Comparison of ENCODE assay signal across 10 cellular contexts in genomic region chr19:10226376-10227214, GRCh38. TPM values are rescaled to one million over a fixed set of nuclear protein-coding genes. Genes with fewer than 3 reads are reported as not detected.
A peak's percentile ranks its signal among the peaks of the same experiment; 100 is the strongest.
DNase-seq lines count a peak whose midpoint lies in the region; ATAC-seq and TF ChIP-seq lines count a peak whose summit lies in the region.
"Had no signal": no experiment of that assay in that cellular context is flagged by ENCODE, and none has a peak within 500 bp of the region (broad histone marks: within the 10 kb centered on the region; RNA-seq: fewer than 3 reads in every experiment).

No MANE protein-coding gene starts in this region.

- peak overlapping the region; percentile 9 for H3K4me3 ChIP-seq in fibroblast of mammary gland (ENCODE audit: control insufficient read depth, low read depth, low read length)

- DNase-seq in Right ventricle myocardium inferior (ENCODE audit: missing footprints) (peak; percentile 90), cardiac septum (ENCODE audit: low spot score) (no peak), fibroblast of mammary gland (ENCODE audit: low read depth) (peak; percentile 99), nucleus accumbens (lab: John Stamatoyannopoulos, UW) (peak in 38 of 56 donors; percentile 19 to 79 (median 51)), Kasumi-1 (lab: John Stamatoyannopoulos, UW) (no peak)
- no peak for DNase-seq in stimulated activated naive B cell treated with anti-CD40 and anti-IgM and Interleukin-4, amounts not matched to agents 10 μg/mL and 1 μg/mL and 100 μg/mL, for 72 hours
- DNase-seq: activated effector memory CD4-positive, alpha-beta T cell treated with Interleukin-2 at 50 U/mL for 16 hours; NCI-H1092 treated with DMSO at 0.1 percent for 48 hours had no signal

- no peak for TF ChIP-seq CTCF in fibroblast of mammary gland (conservative IDR thresholded peaks at IDR 0.05; ENCODE audit: control insufficient read depth, insufficient read depth, low read depth, low read length)

- intact Hi-C loops in Right ventricle myocardium inferior (cut with DNase I), result no loop called here
- intact Hi-C loops in cardiac septum (cut with DNase I), result loop anchor here (5.0 kb wide), 1 partner anchor 34 kb away; the partner anchor contains the start of gene DNMT1

- ATAC-seq in Right ventricle myocardium inferior, result peak; percentile 80
- no peak for ATAC-seq in stimulated activated naive B cell treated with anti-CD40 and anti-IgM and Interleukin-4, amounts not matched to agents 10 μg/mL and 1 μg/mL and 100 μg/mL, for 72 hours (replicated peaks)
- ATAC-seq in HG03442 (IDR thresholded peaks at IDR 0.05; ENCODE audit: unreplicated experiment), result no peak
- no peak for ATAC-seq in HG02970 (IDR thresholded peaks at IDR 0.05; ENCODE audit: low FRiP score, unreplicated experiment)

- no peak overlapping the region for H3K4me3 Mint-ChIP-seq in stimulated activated naive B cell treated with anti-CD40 and anti-IgM and Interleukin-4, amounts not matched to agents 10 μg/mL and 1 μg/mL and 100 μg/mL, for 72 hours

- no peak overlapping the region for H3K27ac Mint-ChIP-seq in stimulated activated naive B cell treated with anti-CD40 and anti-IgM and Interleukin-4, amounts not matched to agents 10 μg/mL and 1 μg/mL and 100 μg/mL, for 72 hours

- H3K4me1 Mint-ChIP-seq in stimulated activated naive B cell treated with anti-CD40 and anti-IgM and Interleukin-4, amounts not matched to agents 10 μg/mL and 1 μg/mL and 100 μg/mL, for 72 hours, result peaks cover 16 to 38% of the 10 kb centered on the region in 2 donors

- no peaks in the 10 kb centered on the region for H3K9me3 Mint-ChIP-seq in stimulated activated naive B cell treated with anti-CD40 and anti-IgM and Interleukin-4, amounts not matched to agents 10 μg/mL and 1 μg/mL and 100 μg/mL, for 72 hours

- peaks cover 14 to 15% of the 10 kb centered on the region in 2 donors for H3K36me3 Mint-ChIP-seq in stimulated activated naive B cell treated with anti-CD40 and anti-IgM and Interleukin-4, amounts not matched to agents 10 μg/mL and 1 μg/mL and 100 μg/mL, for 72 hours

- no peaks in the 10 kb centered on the region for H3K27me3 Mint-ChIP-seq in stimulated activated naive B cell treated with anti-CD40 and anti-IgM and Interleukin-4, amounts not matched to agents 10 μg/mL and 1 μg/mL and 100 μg/mL, for 72 hours

RNA-seq across cellular contexts. Expression of gene S1PR2, which starts 4.5 kb away (rescaled TPM):
- total RNA-seq in Right ventricle myocardium inferior, result 8.4 TPM
- total RNA-seq in cardiac septum, result 3.6 TPM

RNA-seq across cellular contexts. Expression of gene MRPL4, which starts 25.4 kb away (rescaled TPM):
- total RNA-seq in Right ventricle myocardium inferior, result 70.1 TPM
- total RNA-seq in cardiac septum, result 71.8 TPM

RNA-seq across cellular contexts. Expression of gene DNMT1, which starts 31.8 kb away (rescaled TPM):
- total RNA-seq in Right ventricle myocardium inferior (26.0 TPM), cardiac septum (27.3 TPM)

RNA-seq across cellular contexts. Expression of gene ICAM1, which starts 44.3 kb away (rescaled TPM):
- 8.6 TPM for total RNA-seq in Right ventricle myocardium inferior
- 9.8 TPM for total RNA-seq in cardiac septum

Comparison
In these comparisons a context has a peak if more than half of its experiments do, and no peak if none do; other contexts are left out.
1. DNase-seq: peak in Right ventricle myocardium inferior (single experiment), fibroblast of mammary gland (single experiment) and nucleus accumbens (38 of 56); none in cardiac septum (single experiment), stimulated activated naive B cell treated with anti-CD40 and anti-IgM and Interleukin-4, amounts not matched to agents 10 μg/mL and 1 μg/mL and 100 μg/mL, for 72 hours (single experiment) and Kasumi-1 (0 of 2).